Comparison of ENCODE assay signal across 28 cellular contexts in the genomic region with DNA sequence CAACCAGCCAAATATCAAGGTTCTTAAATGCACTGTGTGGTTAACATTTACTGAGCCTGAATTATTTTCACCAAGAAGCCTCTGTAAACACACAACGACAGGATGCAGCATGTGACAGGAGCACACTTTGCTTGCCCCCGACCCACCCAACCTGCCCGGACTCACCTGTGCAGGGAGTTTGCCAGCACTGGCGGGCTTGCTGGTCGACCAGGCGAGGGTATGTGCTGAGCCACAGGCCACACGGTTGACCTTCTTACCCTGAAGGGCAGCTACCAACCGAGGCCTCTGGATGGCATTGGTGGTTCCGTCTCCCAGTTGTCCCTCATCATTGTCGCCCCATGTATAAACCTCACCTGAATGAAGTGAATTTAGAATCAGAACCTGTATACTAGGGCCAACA. TPM values are rescaled to one million over a fixed set of nuclear protein-coding genes. Genes with fewer than 3 reads are reported as not detected.
"Had no signal": no experiment of that assay in that cellular context is flagged by ENCODE, and none has a peak within 500 bp of the region (broad histone marks: within the 10 kb centered on the region; RNA-seq: fewer than 3 reads in every experiment).

No MANE protein-coding gene starts in this region.

- H3K27me3 ChIP-seq: neural progenitor cell, neutrophil, right lobe of liver, stomach, testis, thyroid gland, transverse colon, upper lobe of left lung, uterus had no signal

- H3K4me3 ChIP-seq: left ventricle myocardium inferior, lung, neural progenitor cell, psoas muscle, right lobe of liver, skin epidermis, stomach, testis, thyroid gland, transverse colon, upper lobe of left lung, uterus had no signal

- H3K27ac Mint-ChIP-seq: mesothelial cell of epicardium; natural killer cell; nephron progenitor cell; neural progenitor cell; stimulated activated naive B cell treated with anti-CD40 and anti-IgM and Interleukin-4, amounts not matched to agents 10 μg/mL and 1 μg/mL and 100 μg/mL, for 72 hours had no signal

- DNase-seq: hypothalamus; immature natural killer cell; left ventricle myocardium inferior; mesendoderm; naive B cell; natural killer cell; nephron progenitor cell; occipital lobe; psoas muscle; right lobe of liver; stimulated activated CD4-positive, alpha-beta T cell treated with anti-CD3 and anti-CD28 coated beads, Interleukin-12 subunit alpha, Interleukin-12 subunit beta, amount 100 ng/mL, for 4 hours; stimulated activated CD4-positive, alpha-beta T cell treated with anti-CD3 and anti-CD28 coated beads, Interleukin-15, amount 100 ng/mL, for 24 hours; stimulated activated CD4-positive, alpha-beta T cell treated with anti-CD3 and anti-CD28 coated beads, Interleukin-2, amount 100 ng/mL, for 24 hours; stimulated activated CD4-positive, alpha-beta T cell treated with anti-CD3 and anti-CD28 coated beads, Interleukin-4, amount 100 ng/mL, for 1 hour; stimulated activated naive B cell treated with anti-CD40 and anti-IgM and Interleukin-4, amounts not matched to agents 10 μg/mL and 1 μg/mL and 100 μg/mL, for 72 hours; stimulated activated naive CD8-positive, alpha-beta T cell treated with anti-CD3 and anti-CD28 coated beads, Interleukin-15, Interleukin-2, amounts not matched to agents 100 U/mL and 50 U/mL, for 24 hours; testis; thyroid gland; transverse colon; upper lobe of left lung; uterus had no signal

- ATAC-seq: natural killer cell; psoas muscle; right lobe of liver; stimulated activated naive B cell treated with anti-CD40 and anti-IgM and Interleukin-4, amounts not matched to agents 10 μg/mL and 1 μg/mL and 100 μg/mL, for 72 hours; stimulated activated naive CD8-positive, alpha-beta T cell treated with anti-CD3 and anti-CD28 coated beads, Interleukin-15, Interleukin-2, amounts not matched to agents 100 U/mL and 50 U/mL, for 24 hours had no signal

- H3K27me3 Mint-ChIP-seq: naive B cell; stimulated activated naive B cell treated with anti-CD40 and anti-IgM and Interleukin-4, amounts not matched to agents 10 μg/mL and 1 μg/mL and 100 μg/mL, for 72 hours had no signal

- H3K4me3 Mint-ChIP-seq: immature natural killer cell; mesothelial cell of epicardium; naive B cell; natural killer cell; nephron progenitor cell; neural progenitor cell; stimulated activated naive B cell treated with anti-CD40 and anti-IgM and Interleukin-4, amounts not matched to agents 10 μg/mL and 1 μg/mL and 100 μg/mL, for 72 hours had no signal

- H3K9me3 ChIP-seq: left ventricle myocardium inferior, neutrophil, psoas muscle, right lobe of liver, stomach, testis, thyroid gland, transverse colon, upper lobe of left lung, uterus had no signal

- H3K4me1 ChIP-seq: neural progenitor cell, parathyroid adenoma, psoas muscle, right lobe of liver, testis, transverse colon, upper lobe of left lung, uterus had no signal

- H3K9me3 Mint-ChIP-seq: immature natural killer cell; mesothelial cell of epicardium; naive B cell; natural killer cell; nephron progenitor cell; neural progenitor cell; stimulated activated naive B cell treated with anti-CD40 and anti-IgM and Interleukin-4, amounts not matched to agents 10 μg/mL and 1 μg/mL and 100 μg/mL, for 72 hours had no signal

- H3K9ac ChIP-seq: neural progenitor cell, parathyroid adenoma had no signal

- H3K27ac ChIP-seq: left ventricle myocardium inferior, neural progenitor cell, neutrophil, parathyroid adenoma, psoas muscle, right lobe of liver, skin epidermis, stomach, testis, thyroid gland, transverse colon, upper lobe of left lung, uterus had no signal

- H3K4me1 Mint-ChIP-seq: nephron progenitor cell, neural progenitor cell had no signal

- H3K36me3 ChIP-seq: neural progenitor cell, uterus had no signal

RNA-seq across cellular contexts. Expression of gene OCA2, which starts 25.7 kb away (rescaled TPM):
- total RNA-seq: left ventricle myocardium inferior had no signal
